ENCODE assay signal across 1 cellular context in the genomic region with DNA sequence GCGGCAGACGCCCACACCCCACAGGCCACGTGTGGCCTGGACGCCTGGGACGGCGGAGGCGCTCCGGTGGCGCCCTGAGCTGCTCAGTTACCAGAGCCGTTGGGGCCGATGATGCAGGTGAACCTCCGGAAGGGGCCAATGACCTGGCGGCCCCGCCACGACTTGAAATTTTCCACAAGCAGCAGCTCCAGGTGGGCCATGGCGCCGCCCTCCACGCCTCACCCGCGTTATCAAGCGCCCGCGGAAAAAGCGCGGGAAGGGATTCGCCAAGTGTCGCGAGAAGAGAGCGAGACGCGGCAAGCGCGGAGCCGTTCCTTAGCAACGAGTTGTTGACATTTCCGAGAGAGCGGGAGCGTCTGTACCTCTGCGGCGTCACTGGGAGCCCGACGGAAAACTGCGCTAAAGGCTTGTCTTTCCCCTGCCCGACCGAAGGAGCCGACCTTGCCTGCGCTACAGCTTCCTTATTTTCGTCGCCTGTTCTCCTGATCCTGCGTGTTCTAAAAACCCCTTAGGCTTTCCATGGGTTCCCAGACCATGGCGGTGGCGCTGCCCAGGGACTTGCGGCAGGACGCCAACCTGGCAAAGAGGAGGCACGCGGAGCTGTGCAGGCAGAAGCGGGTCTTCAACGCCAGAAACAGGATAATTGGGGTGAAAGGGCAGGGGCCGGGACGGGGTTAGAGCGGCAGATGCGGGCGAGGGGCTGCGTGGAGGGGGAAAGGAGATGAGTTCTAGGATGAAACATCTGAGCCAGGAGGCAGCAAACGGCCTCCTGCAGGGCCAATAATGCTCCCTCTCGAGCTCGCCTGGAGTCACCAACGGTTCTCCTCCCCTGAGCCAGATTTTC.
TF ChIP-seq lines count a peak whose summit lies in the region.

RIBC2 (plus strand) TSS at position 326 of the 844 bp plus-strand sequence; CDS start at position 520, 194 bp downstream.
A gene with protein sequence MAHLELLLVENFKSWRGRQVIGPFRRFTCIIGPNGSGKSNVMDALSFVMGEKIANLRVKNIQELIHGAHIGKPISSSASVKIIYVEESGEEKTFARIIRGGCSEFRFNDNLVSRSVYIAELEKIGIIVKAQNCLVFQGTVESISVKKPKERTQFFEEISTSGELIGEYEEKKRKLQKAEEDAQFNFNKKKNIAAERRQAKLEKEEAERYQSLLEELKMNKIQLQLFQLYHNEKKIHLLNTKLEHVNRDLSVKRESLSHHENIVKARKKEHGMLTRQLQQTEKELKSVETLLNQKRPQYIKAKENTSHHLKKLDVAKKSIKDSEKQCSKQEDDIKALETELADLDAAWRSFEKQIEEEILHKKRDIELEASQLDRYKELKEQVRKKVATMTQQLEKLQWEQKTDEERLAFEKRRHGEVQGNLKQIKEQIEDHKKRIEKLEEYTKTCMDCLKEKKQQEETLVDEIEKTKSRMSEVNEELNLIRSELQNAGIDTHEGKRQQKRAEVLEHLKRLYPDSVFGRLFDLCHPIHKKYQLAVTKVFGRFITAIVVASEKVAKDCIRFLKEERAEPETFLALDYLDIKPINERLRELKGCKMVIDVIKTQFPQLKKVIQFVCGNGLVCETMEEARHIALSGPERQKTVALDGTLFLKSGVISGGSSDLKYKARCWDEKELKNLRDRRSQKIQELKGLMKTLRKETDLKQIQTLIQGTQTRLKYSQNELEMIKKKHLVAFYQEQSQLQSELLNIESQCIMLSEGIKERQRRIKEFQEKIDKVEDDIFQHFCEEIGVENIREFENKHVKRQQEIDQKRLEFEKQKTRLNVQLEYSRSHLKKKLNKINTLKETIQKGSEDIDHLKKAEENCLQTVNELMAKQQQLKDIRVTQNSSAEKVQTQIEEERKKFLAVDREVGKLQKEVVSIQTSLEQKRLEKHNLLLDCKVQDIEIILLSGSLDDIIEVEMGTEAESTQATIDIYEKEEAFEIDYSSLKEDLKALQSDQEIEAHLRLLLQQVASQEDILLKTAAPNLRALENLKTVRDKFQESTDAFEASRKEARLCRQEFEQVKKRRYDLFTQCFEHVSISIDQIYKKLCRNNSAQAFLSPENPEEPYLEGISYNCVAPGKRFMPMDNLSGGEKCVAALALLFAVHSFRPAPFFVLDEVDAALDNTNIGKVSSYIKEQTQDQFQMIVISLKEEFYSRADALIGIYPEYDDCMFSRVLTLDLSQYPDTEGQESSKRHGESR (minus strand): TSS at position 232 of the 844 bp plus-strand sequence. CDS start 32 bp downstream, at position 200.

TF ChIP-seq in Ishikawa, 13 proteins besides CTCF, POLR2A, EP300 and RAD21 (continued from another document):
- TF ChIP-seq TAF1 (IDR thresholded peaks at IDR 0.05; ENCODE audit: low read depth), result peak; percentile 32; the same call in 1 of the 2 replicates
- peak; percentile 79 for TF ChIP-seq TCF12 (IDR thresholded peaks at IDR 0.05; ENCODE audit: low read depth)
- TF ChIP-seq MAX (IDR thresholded peaks at IDR 0.05), result peak; percentile 99
- no peak for TF ChIP-seq CREB1 (IDR thresholded peaks at IDR 0.05; ENCODE audit: low read depth)
- TF ChIP-seq NFIC (IDR thresholded peaks at IDR 0.05), result 0 out of 2 replicates have a peak, but pooled peaks have one; percentile 36
- no peak for TF ChIP-seq FOXM1 (IDR thresholded peaks at IDR 0.05; ENCODE audit: borderline replicate concordance, low read depth)
- no peak for TF ChIP-seq CEBPB (IDR thresholded peaks at IDR 0.05)
- TF ChIP-seq USF1 (IDR thresholded peaks at IDR 0.05), result 0 out of 2 replicates have a peak, but pooled peaks have one; percentile 1
- TF ChIP-seq TEAD4 (IDR thresholded peaks at IDR 0.05), result no peak
- TF ChIP-seq, protein P1, sequence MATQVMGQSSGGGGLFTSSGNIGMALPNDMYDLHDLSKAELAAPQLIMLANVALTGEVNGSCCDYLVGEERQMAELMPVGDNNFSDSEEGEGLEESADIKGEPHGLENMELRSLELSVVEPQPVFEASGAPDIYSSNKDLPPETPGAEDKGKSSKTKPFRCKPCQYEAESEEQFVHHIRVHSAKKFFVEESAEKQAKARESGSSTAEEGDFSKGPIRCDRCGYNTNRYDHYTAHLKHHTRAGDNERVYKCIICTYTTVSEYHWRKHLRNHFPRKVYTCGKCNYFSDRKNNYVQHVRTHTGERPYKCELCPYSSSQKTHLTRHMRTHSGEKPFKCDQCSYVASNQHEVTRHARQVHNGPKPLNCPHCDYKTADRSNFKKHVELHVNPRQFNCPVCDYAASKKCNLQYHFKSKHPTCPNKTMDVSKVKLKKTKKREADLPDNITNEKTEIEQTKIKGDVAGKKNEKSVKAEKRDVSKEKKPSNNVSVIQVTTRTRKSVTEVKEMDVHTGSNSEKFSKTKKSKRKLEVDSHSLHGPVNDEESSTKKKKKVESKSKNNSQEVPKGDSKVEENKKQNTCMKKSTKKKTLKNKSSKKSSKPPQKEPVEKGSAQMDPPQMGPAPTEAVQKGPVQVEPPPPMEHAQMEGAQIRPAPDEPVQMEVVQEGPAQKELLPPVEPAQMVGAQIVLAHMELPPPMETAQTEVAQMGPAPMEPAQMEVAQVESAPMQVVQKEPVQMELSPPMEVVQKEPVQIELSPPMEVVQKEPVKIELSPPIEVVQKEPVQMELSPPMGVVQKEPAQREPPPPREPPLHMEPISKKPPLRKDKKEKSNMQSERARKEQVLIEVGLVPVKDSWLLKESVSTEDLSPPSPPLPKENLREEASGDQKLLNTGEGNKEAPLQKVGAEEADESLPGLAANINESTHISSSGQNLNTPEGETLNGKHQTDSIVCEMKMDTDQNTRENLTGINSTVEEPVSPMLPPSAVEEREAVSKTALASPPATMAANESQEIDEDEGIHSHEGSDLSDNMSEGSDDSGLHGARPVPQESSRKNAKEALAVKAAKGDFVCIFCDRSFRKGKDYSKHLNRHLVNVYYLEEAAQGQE (IDR thresholded peaks at IDR 0.05; ENCODE audit: low read depth), result no peak
